ENCODE assay signal across 1 cellular context in genomic region chr18:50107468-50107867, GRCh38.
TF ChIP-seq lines count a peak whose summit lies in the region.

No MANE protein-coding gene starts in this region.

TF ChIP-seq in GM12878, 131 proteins besides CTCF, POLR2A, EP300 and RAD21 (continued from another document):
- TF ChIP-seq, protein P1, sequence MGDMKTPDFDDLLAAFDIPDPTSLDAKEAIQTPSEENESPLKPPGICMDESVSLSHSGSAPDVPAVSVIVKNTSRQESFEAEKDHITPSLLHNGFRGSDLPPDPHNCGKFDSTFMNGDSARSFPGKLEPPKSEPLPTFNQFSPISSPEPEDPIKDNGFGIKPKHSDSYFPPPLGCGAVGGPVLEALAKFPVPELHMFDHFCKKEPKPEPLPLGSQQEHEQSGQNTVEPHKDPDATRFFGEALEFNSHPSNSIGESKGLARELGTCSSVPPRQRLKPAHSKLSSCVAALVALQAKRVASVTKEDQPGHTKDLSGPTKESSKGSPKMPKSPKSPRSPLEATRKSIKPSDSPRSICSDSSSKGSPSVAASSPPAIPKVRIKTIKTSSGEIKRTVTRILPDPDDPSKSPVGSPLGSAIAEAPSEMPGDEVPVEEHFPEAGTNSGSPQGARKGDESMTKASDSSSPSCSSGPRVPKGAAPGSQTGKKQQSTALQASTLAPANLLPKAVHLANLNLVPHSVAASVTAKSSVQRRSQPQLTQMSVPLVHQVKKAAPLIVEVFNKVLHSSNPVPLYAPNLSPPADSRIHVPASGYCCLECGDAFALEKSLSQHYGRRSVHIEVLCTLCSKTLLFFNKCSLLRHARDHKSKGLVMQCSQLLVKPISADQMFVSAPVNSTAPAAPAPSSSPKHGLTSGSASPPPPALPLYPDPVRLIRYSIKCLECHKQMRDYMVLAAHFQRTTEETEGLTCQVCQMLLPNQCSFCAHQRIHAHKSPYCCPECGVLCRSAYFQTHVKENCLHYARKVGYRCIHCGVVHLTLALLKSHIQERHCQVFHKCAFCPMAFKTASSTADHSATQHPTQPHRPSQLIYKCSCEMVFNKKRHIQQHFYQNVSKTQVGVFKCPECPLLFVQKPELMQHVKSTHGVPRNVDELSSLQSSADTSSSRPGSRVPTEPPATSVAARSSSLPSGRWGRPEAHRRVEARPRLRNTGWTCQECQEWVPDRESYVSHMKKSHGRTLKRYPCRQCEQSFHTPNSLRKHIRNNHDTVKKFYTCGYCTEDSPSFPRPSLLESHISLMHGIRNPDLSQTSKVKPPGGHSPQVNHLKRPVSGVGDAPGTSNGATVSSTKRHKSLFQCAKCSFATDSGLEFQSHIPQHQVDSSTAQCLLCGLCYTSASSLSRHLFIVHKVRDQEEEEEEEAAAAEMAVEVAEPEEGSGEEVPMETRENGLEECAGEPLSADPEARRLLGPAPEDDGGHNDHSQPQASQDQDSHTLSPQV (IDR thresholded peaks at IDR 0.05) = no peak
